In the genomic region with DNA sequence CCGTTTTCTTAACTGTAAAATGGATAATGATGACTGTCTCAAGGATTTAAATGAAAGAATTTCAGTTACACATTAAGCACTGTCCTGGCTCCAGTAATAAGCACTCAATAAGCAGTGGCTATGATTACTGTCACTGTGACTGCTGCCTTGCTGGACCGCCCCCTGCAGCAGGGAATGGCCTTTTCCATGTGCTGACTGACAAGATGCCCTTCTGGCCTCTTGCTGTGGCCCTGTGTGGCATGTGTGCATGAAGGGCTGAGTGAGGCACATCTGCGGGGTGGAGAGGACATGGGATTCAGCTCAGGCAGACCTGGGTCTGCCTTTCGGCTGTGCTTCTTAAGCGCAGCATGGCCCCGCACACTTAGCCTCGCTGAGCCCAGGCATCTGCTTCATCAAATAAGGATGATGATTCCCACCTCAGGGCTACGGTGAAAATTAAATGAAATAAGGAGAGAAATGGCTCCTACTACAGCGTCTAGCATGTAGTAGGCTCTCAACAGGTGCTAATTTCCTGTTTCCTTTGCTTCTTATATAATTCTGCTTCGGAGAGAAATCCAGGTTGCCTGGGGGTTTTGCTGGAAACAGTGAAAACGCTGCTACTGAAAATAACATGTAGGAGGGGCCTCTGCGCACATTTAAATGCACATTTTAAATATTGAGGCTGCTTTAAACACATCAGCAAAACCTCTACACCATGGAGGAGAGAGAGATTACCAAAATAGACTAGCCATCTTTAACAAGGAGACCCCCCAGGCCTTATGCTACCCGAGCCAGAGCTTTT, we compare ENCODE assay signal across 2 cellular contexts.
TF ChIP-seq lines count a peak whose summit lies in the region.

No MANE protein-coding gene starts in this region.

TF ChIP-seq in A549, 52 proteins besides CTCF, POLR2A, EP300 and RAD21 (continued from another document):
- TF ChIP-seq, protein P1, sequence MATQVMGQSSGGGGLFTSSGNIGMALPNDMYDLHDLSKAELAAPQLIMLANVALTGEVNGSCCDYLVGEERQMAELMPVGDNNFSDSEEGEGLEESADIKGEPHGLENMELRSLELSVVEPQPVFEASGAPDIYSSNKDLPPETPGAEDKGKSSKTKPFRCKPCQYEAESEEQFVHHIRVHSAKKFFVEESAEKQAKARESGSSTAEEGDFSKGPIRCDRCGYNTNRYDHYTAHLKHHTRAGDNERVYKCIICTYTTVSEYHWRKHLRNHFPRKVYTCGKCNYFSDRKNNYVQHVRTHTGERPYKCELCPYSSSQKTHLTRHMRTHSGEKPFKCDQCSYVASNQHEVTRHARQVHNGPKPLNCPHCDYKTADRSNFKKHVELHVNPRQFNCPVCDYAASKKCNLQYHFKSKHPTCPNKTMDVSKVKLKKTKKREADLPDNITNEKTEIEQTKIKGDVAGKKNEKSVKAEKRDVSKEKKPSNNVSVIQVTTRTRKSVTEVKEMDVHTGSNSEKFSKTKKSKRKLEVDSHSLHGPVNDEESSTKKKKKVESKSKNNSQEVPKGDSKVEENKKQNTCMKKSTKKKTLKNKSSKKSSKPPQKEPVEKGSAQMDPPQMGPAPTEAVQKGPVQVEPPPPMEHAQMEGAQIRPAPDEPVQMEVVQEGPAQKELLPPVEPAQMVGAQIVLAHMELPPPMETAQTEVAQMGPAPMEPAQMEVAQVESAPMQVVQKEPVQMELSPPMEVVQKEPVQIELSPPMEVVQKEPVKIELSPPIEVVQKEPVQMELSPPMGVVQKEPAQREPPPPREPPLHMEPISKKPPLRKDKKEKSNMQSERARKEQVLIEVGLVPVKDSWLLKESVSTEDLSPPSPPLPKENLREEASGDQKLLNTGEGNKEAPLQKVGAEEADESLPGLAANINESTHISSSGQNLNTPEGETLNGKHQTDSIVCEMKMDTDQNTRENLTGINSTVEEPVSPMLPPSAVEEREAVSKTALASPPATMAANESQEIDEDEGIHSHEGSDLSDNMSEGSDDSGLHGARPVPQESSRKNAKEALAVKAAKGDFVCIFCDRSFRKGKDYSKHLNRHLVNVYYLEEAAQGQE (IDR thresholded peaks at IDR 0.05): no peak
- TF ChIP-seq ZSCAN20 (CRISPR knock-in tag; IDR thresholded peaks at IDR 0.05) (no peak), FOSB (CRISPR knock-in tag; IDR thresholded peaks at IDR 0.05) (no peak), ZFP36 (IDR thresholded peaks at IDR 0.05; ENCODE audit: borderline replicate concordance, partially characterized antibody) (no peak), ESRRA (IDR thresholded peaks at IDR 0.05; ENCODE audit: borderline replicate concordance, low read length) (no peak), TP53 (CRISPR knock-in tag; IDR thresholded peaks at IDR 0.05) (no peak), SMC3 (IDR thresholded peaks at IDR 0.05) (no peak), HOXB13 (CRISPR knock-in tag; IDR thresholded peaks at IDR 0.05; ENCODE audit: low read depth) (no peak), NPAS2 (CRISPR knock-in tag; IDR thresholded peaks at IDR 0.05; ENCODE audit: borderline replicate concordance) (no peak), EHF (CRISPR knock-in tag; IDR thresholded peaks at IDR 0.05) (no peak), BHLHE40 (IDR thresholded peaks at IDR 0.05; ENCODE audit: low read depth, low read length) (no peak), HEYL (CRISPR knock-in tag; IDR thresholded peaks at IDR 0.05) (no peak), EHMT2 (IDR thresholded peaks at IDR 0.05; ENCODE audit: low read depth) (no peak), RCOR1 (IDR thresholded peaks at IDR 0.05; ENCODE audit: low read depth, low read length) (no peak), HMGXB4 (CRISPR knock-in tag; IDR thresholded peaks at IDR 0.05; ENCODE audit: borderline replicate concordance) (no peak), NR3C1 (IDR thresholded peaks at IDR 0.05) (no peak), HOXA7 (CRISPR knock-in tag; IDR thresholded peaks at IDR 0.05) (no peak), CEBPB (IDR thresholded peaks at IDR 0.05) (no peak)
- TF ChIP-seq, protein P2, sequence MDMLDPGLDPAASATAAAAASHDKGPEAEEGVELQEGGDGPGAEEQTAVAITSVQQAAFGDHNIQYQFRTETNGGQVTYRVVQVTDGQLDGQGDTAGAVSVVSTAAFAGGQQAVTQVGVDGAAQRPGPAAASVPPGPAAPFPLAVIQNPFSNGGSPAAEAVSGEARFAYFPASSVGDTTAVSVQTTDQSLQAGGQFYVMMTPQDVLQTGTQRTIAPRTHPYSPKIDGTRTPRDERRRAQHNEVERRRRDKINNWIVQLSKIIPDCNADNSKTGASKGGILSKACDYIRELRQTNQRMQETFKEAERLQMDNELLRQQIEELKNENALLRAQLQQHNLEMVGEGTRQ (IDR thresholded peaks at IDR 0.05): no peak

TF ChIP-seq in GM23338, 12 proteins besides CTCF, POLR2A, EP300 and RAD21 (continued from another document):
- TF ChIP-seq, protein P3, sequence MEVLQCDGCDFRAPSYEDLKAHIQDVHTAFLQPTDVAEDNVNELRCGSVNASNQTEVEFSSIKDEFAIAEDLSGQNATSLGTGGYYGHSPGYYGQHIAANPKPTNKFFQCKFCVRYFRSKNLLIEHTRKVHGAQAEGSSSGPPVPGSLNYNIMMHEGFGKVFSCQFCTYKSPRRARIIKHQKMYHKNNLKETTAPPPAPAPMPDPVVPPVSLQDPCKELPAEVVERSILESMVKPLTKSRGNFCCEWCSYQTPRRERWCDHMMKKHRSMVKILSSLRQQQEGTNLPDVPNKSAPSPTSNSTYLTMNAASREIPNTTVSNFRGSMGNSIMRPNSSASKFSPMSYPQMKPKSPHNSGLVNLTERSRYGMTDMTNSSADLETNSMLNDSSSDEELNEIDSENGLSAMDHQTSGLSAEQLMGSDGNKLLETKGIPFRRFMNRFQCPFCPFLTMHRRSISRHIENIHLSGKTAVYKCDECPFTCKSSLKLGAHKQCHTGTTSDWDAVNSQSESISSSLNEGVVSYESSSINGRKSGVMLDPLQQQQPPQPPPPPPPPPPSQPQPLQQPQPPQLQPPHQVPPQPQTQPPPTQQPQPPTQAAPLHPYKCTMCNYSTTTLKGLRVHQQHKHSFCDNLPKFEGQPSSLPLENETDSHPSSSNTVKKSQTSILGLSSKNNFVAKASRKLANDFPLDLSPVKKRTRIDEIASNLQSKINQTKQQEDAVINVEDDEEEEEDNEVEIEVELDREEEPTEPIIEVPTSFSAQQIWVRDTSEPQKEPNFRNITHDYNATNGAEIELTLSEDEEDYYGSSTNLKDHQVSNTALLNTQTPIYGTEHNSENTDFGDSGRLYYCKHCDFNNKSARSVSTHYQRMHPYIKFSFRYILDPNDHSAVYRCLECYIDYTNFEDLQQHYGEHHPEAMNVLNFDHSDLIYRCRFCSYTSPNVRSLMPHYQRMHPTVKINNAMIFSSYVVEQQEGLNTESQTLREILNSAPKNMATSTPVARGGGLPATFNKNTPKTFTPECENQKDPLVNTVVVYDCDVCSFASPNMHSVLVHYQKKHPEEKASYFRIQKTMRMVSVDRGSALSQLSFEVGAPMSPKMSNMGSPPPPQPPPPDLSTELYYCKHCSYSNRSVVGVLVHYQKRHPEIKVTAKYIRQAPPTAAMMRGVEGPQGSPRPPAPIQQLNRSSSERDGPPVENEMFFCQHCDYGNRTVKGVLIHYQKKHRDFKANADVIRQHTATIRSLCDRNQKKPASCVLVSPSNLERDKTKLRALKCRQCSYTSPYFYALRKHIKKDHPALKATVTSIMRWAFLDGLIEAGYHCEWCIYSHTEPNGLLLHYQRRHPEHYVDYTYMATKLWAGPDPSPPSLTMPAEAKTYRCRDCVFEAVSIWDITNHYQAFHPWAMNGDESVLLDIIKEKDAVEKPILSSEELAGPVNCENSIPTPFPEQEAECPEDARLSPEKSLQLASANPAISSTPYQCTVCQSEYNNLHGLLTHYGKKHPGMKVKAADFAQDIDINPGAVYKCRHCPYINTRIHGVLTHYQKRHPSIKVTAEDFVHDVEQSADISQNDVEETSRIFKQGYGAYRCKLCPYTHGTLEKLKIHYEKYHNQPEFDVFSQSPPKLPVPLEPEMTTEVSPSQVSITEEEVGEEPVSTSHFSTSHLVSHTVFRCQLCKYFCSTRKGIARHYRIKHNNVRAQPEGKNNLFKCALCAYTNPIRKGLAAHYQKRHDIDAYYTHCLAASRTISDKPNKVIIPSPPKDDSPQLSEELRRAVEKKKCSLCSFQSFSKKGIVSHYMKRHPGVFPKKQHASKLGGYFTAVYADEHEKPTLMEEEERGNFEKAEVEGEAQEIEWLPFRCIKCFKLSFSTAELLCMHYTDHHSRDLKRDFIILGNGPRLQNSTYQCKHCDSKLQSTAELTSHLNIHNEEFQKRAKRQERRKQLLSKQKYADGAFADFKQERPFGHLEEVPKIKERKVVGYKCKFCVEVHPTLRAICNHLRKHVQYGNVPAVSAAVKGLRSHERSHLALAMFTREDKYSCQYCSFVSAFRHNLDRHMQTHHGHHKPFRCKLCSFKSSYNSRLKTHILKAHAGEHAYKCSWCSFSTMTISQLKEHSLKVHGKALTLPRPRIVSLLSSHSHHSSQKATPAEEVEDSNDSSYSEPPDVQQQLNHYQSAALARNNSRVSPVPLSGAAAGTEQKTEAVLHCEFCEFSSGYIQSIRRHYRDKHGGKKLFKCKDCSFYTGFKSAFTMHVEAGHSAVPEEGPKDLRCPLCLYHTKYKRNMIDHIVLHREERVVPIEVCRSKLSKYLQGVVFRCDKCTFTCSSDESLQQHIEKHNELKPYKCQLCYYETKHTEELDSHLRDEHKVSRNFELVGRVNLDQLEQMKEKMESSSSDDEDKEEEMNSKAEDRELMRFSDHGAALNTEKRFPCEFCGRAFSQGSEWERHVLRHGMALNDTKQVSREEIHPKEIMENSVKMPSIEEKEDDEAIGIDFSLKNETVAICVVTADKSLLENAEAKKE (CRISPR knock-in tag; IDR thresholded peaks at IDR 0.05): no peak
- TF ChIP-seq POLR2AphosphoS5 (IDR thresholded peaks at IDR 0.05; ENCODE audit: low read depth): no peak
